7 cellular contexts compared by ENCODE assay signal in the genomic region with DNA sequence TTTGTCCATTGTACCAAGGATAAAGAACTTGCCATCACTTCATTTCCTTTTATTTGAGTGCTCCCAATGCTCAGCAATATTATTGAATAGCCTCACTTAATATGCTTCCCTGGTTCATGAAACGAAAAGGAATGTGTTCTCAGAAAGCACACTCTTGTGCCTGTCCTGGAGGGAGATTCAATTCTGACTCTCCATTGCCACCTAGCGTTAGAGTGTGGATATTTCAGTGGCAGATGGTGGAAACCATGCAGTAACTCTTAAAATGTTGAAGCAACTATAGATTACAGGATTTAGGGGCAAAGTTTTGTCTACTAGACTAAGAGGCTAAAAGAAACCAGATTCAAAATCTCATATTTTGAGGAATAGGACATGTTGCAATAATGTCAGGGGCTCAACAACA. TPM values are rescaled to one million over a fixed set of nuclear protein-coding genes. Genes with fewer than 3 reads are reported as not detected.
DNase-seq lines count a peak whose midpoint lies in the region; ATAC-seq and TF ChIP-seq lines count a peak whose summit lies in the region.

No MANE protein-coding gene starts in this region.

- no peaks in the 10 kb centered on the region for H3K36me3 ChIP-seq in cardiac muscle cell

- H3K4me3 Mint-ChIP-seq in activated T-cell treated with anti-CD3 and anti-CD28 coated beads, Interleukin-2, amount 50 U/mL, for 4 hours = no peak overlapping the region

- no peak overlapping the region for H3K4me3 ChIP-seq in cardiac muscle cell

- H3K27ac ChIP-seq in cardiac muscle cell = no peak overlapping the region

- intact Hi-C loops in sciatic nerve (cut with DNase I) = no loop called here

- ATAC-seq in GM21529 (IDR thresholded peaks at IDR 0.05; ENCODE audit: unreplicated experiment) (peak; percentile 42), sciatic nerve (peak; percentile 80), HG02759 (IDR thresholded peaks at IDR 0.05; ENCODE audit: unreplicated experiment) (no peak)
- ATAC-seq in activated T-cell treated with anti-CD3 and anti-CD28 coated beads, Interleukin-2, amount 50 U/mL, for 4 hours = no peak

- H3K9me3 ChIP-seq in cardiac muscle cell (ENCODE audit: low read depth) = no peaks in the 10 kb centered on the region

- peaks cover 11% of the 10 kb centered on the region for H3K36me3 Mint-ChIP-seq in activated T-cell treated with anti-CD3 and anti-CD28 coated beads, Interleukin-2, amount 50 U/mL, for 4 hours (ENCODE audit: insufficient read depth)

- peaks cover 64% of the 10 kb centered on the region for H3K4me1 Mint-ChIP-seq in activated T-cell treated with anti-CD3 and anti-CD28 coated beads, Interleukin-2, amount 50 U/mL, for 4 hours (ENCODE audit: low read depth)

- DNase-seq in DMS53 treated with DMSO at 0.1 percent for 48 hours (lab: John Stamatoyannopoulos, UW; ENCODE audit: unreplicated experiment) = peak; percentile 41
- DNase-seq in NCI-H2196 treated with DMSO at 0.1 percent for 48 hours (lab: John Stamatoyannopoulos, UW; ENCODE audit: unreplicated experiment) = peak; percentile 1
- DNase-seq in activated T-cell treated with anti-CD3 and anti-CD28 coated beads, Interleukin-2, amount 50 U/mL, for 4 hours = peak; percentile 44
- DNase-seq in cardiac muscle cell (ENCODE audit: low read depth in 1 of 2, low spot score in 1 of 2) = peak; percentile 35 to 67
- DNase-seq in sciatic nerve (ENCODE audit: low spot score) = no peak

- peak; percentile 66 for TF ChIP-seq CTCF in cardiac muscle cell (IDR thresholded peaks at IDR 0.05; ENCODE audit: low read depth, low read length)

- H3K4me1 ChIP-seq in cardiac muscle cell (ENCODE audit: low read depth) = no peaks in the 10 kb centered on the region

- no peaks in the 10 kb centered on the region for H3K9me3 Mint-ChIP-seq in activated T-cell treated with anti-CD3 and anti-CD28 coated beads, Interleukin-2, amount 50 U/mL, for 4 hours

- no peaks in the 10 kb centered on the region for H3K27me3 Mint-ChIP-seq in activated T-cell treated with anti-CD3 and anti-CD28 coated beads, Interleukin-2, amount 50 U/mL, for 4 hours (ENCODE audit: low read depth)

- no peaks in the 10 kb centered on the region for H3K27me3 ChIP-seq in cardiac muscle cell

RNA-seq across cellular contexts. Expression of a gene that starts 36.0 kb away (rescaled TPM):
- total RNA-seq in activated T-cell treated with anti-CD3 and anti-CD28 coated beads, Interleukin-2, amount 50 U/mL, for 4 hours = 1 to 10 TPM; 1.5 to 2.5 (median 2.0) TPM
- total RNA-seq in cardiac muscle cell = 0.45 and 0.60 TPM in 2 replicates
- 0.17 TPM in 1 of 2 replicates, not detected in the other for polyA plus RNA-seq in cardiac muscle cell
- 7.6 TPM for total RNA-seq in sciatic nerve

RNA-seq across cellular contexts. Expression of a gene that starts 47.7 kb away (rescaled TPM):
- 100 to 1,000 TPM; 269 to 289 (median 286) TPM for total RNA-seq in activated T-cell treated with anti-CD3 and anti-CD28 coated beads, Interleukin-2, amount 50 U/mL, for 4 hours
- 15.1 and 30.9 TPM in 2 replicates for total RNA-seq in cardiac muscle cell
- 22.8 and 36.0 TPM in 2 replicates for polyA plus RNA-seq in cardiac muscle cell
- total RNA-seq in sciatic nerve = 27.9 TPM

Comparison
In these comparisons a context has a peak if more than half of its experiments do, and no peak if none do; other contexts are left out.
1. ATAC-seq: peak in GM21529 (single experiment) and sciatic nerve (single experiment); none in activated T-cell treated with anti-CD3 and anti-CD28 coated beads, Interleukin-2, amount 50 U/mL, for 4 hours (0 of 2) and HG02759 (single experiment).